13 cellular contexts compared by ENCODE assay signal in genomic region chr1:224734261-224734935, GRCh38.
DNase-seq lines count a peak whose midpoint lies in the region; ATAC-seq and TF ChIP-seq lines count a peak whose summit lies in the region.
"Had no signal": no experiment of that assay in that cellular context is flagged by ENCODE, and none has a peak within 500 bp of the region (broad histone marks: within the 10 kb centered on the region; RNA-seq: fewer than 3 reads in every experiment).

No MANE protein-coding gene starts in this region.

- peak; percentile 12 for ATAC-seq in activated CD8-positive, alpha-beta T cell treated with anti-CD3 and anti-CD28 coated beads, Interleukin-2, amount 10 ng/mL, durations not matched to agents 7 days and 5 days
- ATAC-seq in activated CD8-positive, alpha-beta T cell treated with anti-CD3 and anti-CD28 coated beads for 36 hours, result no peak
- no peak for ATAC-seq in GM18873 (IDR thresholded peaks at IDR 0.05; ENCODE audit: low FRiP score, unreplicated experiment)

- no peak for TF ChIP-seq CTCF in activated CD8-positive, alpha-beta T cell treated with anti-CD3 and anti-CD28 coated beads for 36 hours (IDR thresholded peaks at IDR 0.05)

- POLR2A ChIA-PET in activated CD8-positive, alpha-beta T cell treated with anti-CD3 and anti-CD28 coated beads, Interleukin-2, amount 10 ng/mL, durations not matched to agents 7 days and 5 days (lab: Charles Lee), result no interaction called here
- POLR2A ChIA-PET in activated CD8-positive, alpha-beta T cell treated with anti-CD3 and anti-CD28 coated beads for 36 hours (lab: Charles Lee), result no interaction called here

- H3K4me1 Mint-ChIP-seq in activated CD8-positive, alpha-beta T cell treated with anti-CD3 and anti-CD28 coated beads, Interleukin-2, amount 10 ng/mL, durations not matched to agents 7 days and 5 days (ENCODE audit: low read depth), result peaks cover 24% of the 10 kb centered on the region
- peaks cover 22% of the 10 kb centered on the region for H3K4me1 Mint-ChIP-seq in activated CD8-positive, alpha-beta T cell treated with anti-CD3 and anti-CD28 coated beads for 36 hours (ENCODE audit: low read depth)

- H3K4me3 ChIP-seq in GM23248, result no peak overlapping the region

- peaks cover 24% of the 10 kb centered on the region; the same call in 1 of the 2 replicates for H3F3A ChIP-seq in GM23248 (ENCODE audit: insufficient read depth)

- no peaks in the 10 kb centered on the region for H3K79me2 ChIP-seq in GM23248 (ENCODE audit: insufficient read depth)

- no peak for DNase-seq in activated CD8-positive, alpha-beta T cell treated with anti-CD3 and anti-CD28 coated beads, Interleukin-2, amount 10 ng/mL, durations not matched to agents 7 days and 5 days
- DNase-seq in activated CD8-positive, alpha-beta T cell treated with anti-CD3 and anti-CD28 coated beads for 36 hours, result no peak
- DNase-seq in SK-MEL-5 (ENCODE audit: low read depth, low spot score), result peak; percentile 36
- peak; percentile 20 for DNase-seq in iPS DF 19.7 (ENCODE audit: low read depth, low spot score)
- no peak for DNase-seq in GM23248
- no peak for DNase-seq in NCI-H526 (lab: John Stamatoyannopoulos, UW)
- DNase-seq in activated CD8-positive, alpha-beta memory T cell treated with anti-CD3 and anti-CD28 coated beads for 24 hours, result no peak
- DNase-seq: activated CD4-positive, alpha-beta T cell treated with anti-CD3 and anti-CD28 coated beads for 48 hours; IMR-90; NCI-H510A; occipital lobe had no signal

- peaks cover 2% of the 10 kb centered on the region for H3K27me3 Mint-ChIP-seq in activated CD8-positive, alpha-beta T cell treated with anti-CD3 and anti-CD28 coated beads, Interleukin-2, amount 10 ng/mL, durations not matched to agents 7 days and 5 days (ENCODE audit: low read depth)
- no peaks in the 10 kb centered on the region for H3K27me3 Mint-ChIP-seq in activated CD8-positive, alpha-beta T cell treated with anti-CD3 and anti-CD28 coated beads for 36 hours

- in situ Hi-C loops in SK-MEL-5 (cut with HindIII; ENCODE audit: low pct_unique_long_range_greater_than_20kb, low sequenced_read_pairs), result no loop called here
- in situ Hi-C loops in GM23248 (cut with MboI), result no loop called here

- no peak overlapping the region for H3K27ac ChIP-seq in GM23248

- no peak overlapping the region for H3K27ac Mint-ChIP-seq in activated CD8-positive, alpha-beta T cell treated with anti-CD3 and anti-CD28 coated beads, Interleukin-2, amount 10 ng/mL, durations not matched to agents 7 days and 5 days
- H3K27ac Mint-ChIP-seq in activated CD8-positive, alpha-beta T cell treated with anti-CD3 and anti-CD28 coated beads for 36 hours, result no peak overlapping the region
- H3K27ac Mint-ChIP-seq: dendritic cell treated with granulocyte-macrophage colony-stimulating factor and Interleukin-4, amounts not matched to agents 40 ng/mL and 50 ng/mL, for 4 days had no signal

- no peak overlapping the region for H3K9ac ChIP-seq in GM23248

- no peaks in the 10 kb centered on the region for H4K20me1 ChIP-seq in GM23248 (ENCODE audit: insufficient read depth)

- H3K9me2 ChIP-seq in GM23248 (ENCODE audit: insufficient read depth), result no peaks in the 10 kb centered on the region

- no peaks in the 10 kb centered on the region for H3K36me3 Mint-ChIP-seq in activated CD8-positive, alpha-beta T cell treated with anti-CD3 and anti-CD28 coated beads, Interleukin-2, amount 10 ng/mL, durations not matched to agents 7 days and 5 days (ENCODE audit: low read depth)
- no peaks in the 10 kb centered on the region for H3K36me3 Mint-ChIP-seq in activated CD8-positive, alpha-beta T cell treated with anti-CD3 and anti-CD28 coated beads for 36 hours (ENCODE audit: low read depth)

- no peaks in the 10 kb centered on the region for H3K27me3 ChIP-seq in GM23248 (replicated peaks; ENCODE audit: insufficient read depth)

- no peaks in the 10 kb centered on the region for H3K36me3 ChIP-seq in GM23248 (ENCODE audit: low read depth)

- intact Hi-C loops in activated CD8-positive, alpha-beta T cell treated with anti-CD3 and anti-CD28 coated beads for 36 hours (cut with micrococcal nuclease), result no loop called here

- CTCF ChIA-PET in activated CD8-positive, alpha-beta T cell treated with anti-CD3 and anti-CD28 coated beads, Interleukin-2, amount 10 ng/mL, durations not matched to agents 7 days and 5 days (lab: Charles Lee), result no interaction called here
- CTCF ChIA-PET in activated CD8-positive, alpha-beta T cell treated with anti-CD3 and anti-CD28 coated beads for 36 hours (lab: Charles Lee), result interaction anchor here (1.1 to 1.6 kb wide), 2 partner anchors 12 to 90 kb away, joined by 3 to 4 read pairs; no protein-coding TSS in a partner anchor

- WGBS in GM23248 (ENCODE audit: low coverage in 1 of 2, low lambda C conversion rate in 2 of 2, missing lambda C conversion rate in 2 of 2), 2 experiments, result 97% methylated on average over 13 of the region's 13 CpGs

- no peaks in the 10 kb centered on the region for H3K9me3 Mint-ChIP-seq in activated CD8-positive, alpha-beta T cell treated with anti-CD3 and anti-CD28 coated beads, Interleukin-2, amount 10 ng/mL, durations not matched to agents 7 days and 5 days (ENCODE audit: insufficient read depth)
- no peaks in the 10 kb centered on the region for H3K9me3 Mint-ChIP-seq in activated CD8-positive, alpha-beta T cell treated with anti-CD3 and anti-CD28 coated beads for 36 hours
- H3K9me3 Mint-ChIP-seq: dendritic cell treated with granulocyte-macrophage colony-stimulating factor and Interleukin-4, amounts not matched to agents 40 ng/mL and 50 ng/mL, for 4 days had no signal

- H3K4me3 Mint-ChIP-seq in activated CD8-positive, alpha-beta T cell treated with anti-CD3 and anti-CD28 coated beads, Interleukin-2, amount 10 ng/mL, durations not matched to agents 7 days and 5 days, result no peak overlapping the region
- no peak overlapping the region for H3K4me3 Mint-ChIP-seq in activated CD8-positive, alpha-beta T cell treated with anti-CD3 and anti-CD28 coated beads for 36 hours
- H3K4me3 Mint-ChIP-seq: dendritic cell treated with granulocyte-macrophage colony-stimulating factor and Interleukin-4, amounts not matched to agents 40 ng/mL and 50 ng/mL, for 4 days had no signal

- H3K4me2 ChIP-seq in GM23248 (ENCODE audit: unreplicated experiment), result no peak overlapping the region

- H3K9me3 ChIP-seq in GM23248 (ENCODE audit: low read depth), result no peaks in the 10 kb centered on the region

- no peak overlapping the region for H2AFZ ChIP-seq in GM23248

- H3K4me1 ChIP-seq in GM23248 (ENCODE audit: insufficient read depth), result peaks cover 40% of the 10 kb centered on the region

Comparison
In these comparisons a context has a peak if more than half of its experiments do, and no peak if none do; other contexts are left out.
1. DNase-seq: peak in SK-MEL-5 (single experiment) and iPS DF 19.7 (single experiment); none in activated CD8-positive, alpha-beta T cell treated with anti-CD3 and anti-CD28 coated beads, Interleukin-2, amount 10 ng/mL, durations not matched to agents 7 days and 5 days (single experiment), activated CD8-positive, alpha-beta T cell treated with anti-CD3 and anti-CD28 coated beads for 36 hours (single experiment), GM23248 (single experiment), NCI-H526 (0 of 2) and activated CD8-positive, alpha-beta memory T cell treated with anti-CD3 and anti-CD28 coated beads for 24 hours (single experiment).